Comparison of ENCODE assay signal across 25 cellular contexts in genomic region chr19:38880076-38880881, GRCh38. TPM values are rescaled to one million over a fixed set of nuclear protein-coding genes. Genes with fewer than 3 reads are reported as not detected.
DNase-seq lines count a peak whose midpoint lies in the region; ATAC-seq and TF ChIP-seq lines count a peak whose summit lies in the region.
"Had no signal": no experiment of that assay in that cellular context is flagged by ENCODE, and none has a peak within 500 bp of the region (broad histone marks: within the 10 kb centered on the region; RNA-seq: fewer than 3 reads in every experiment).

No MANE protein-coding gene starts in this region.

- H3K4me3 ChIP-seq in BLaER1 (no peak overlapping the region), foreskin fibroblast (ENCODE audit: low read depth in 1 of 2, low read length in 2 of 2) (no peak overlapping the region)
- no peak overlapping the region for H3K4me3 ChIP-seq in CD8-positive, alpha-beta T cell (ENCODE audit: low read depth, low read length)
- H3K4me3 ChIP-seq: GM12878, heart left ventricle, SJSA1, testis had no signal

- no peak for ATAC-seq in CD8-positive, alpha-beta T cell
- ATAC-seq in activated CD8-positive, alpha-beta T cell treated with anti-CD3 and anti-CD28 coated beads for 36 hours, result no peak
- no peak for ATAC-seq in omental fat pad (ENCODE audit: low FRiP score)
- ATAC-seq: GM12878, HCT116, heart left ventricle had no signal

- TF ChIP-seq CTCF in CD8-positive, alpha-beta T cell (IDR thresholded peaks at IDR 0.05), result no peak
- no peak for TF ChIP-seq CTCF in activated CD8-positive, alpha-beta T cell treated with anti-CD3 and anti-CD28 coated beads for 36 hours (IDR thresholded peaks at IDR 0.05)
- no peak for TF ChIP-seq CTCF in foreskin fibroblast (IDR thresholded peaks at IDR 0.05; ENCODE audit: low read depth, low read length)
- no peak for TF ChIP-seq CTCF in omental fat pad (IDR thresholded peaks at IDR 0.05)

- H3K4me1 ChIP-seq in BLaER1, result peaks cover 90% of the 10 kb centered on the region
- H3K4me1 ChIP-seq in CD8-positive, alpha-beta T cell (ENCODE audit: insufficient read depth, low read length), result peaks cover 36% of the 10 kb centered on the region
- H3K4me1 ChIP-seq: SJSA1, testis had no signal

- no peaks in the 10 kb centered on the region for H3K27me3 ChIP-seq in BLaER1
- H3K27me3 ChIP-seq in CD8-positive, alpha-beta T cell (ENCODE audit: insufficient read depth, low read length), result no peaks in the 10 kb centered on the region
- H3K27me3 ChIP-seq: heart left ventricle, SJSA1, testis had no signal

- peaks cover 34% of the 10 kb centered on the region for H3K4me1 Mint-ChIP-seq in CD8-positive, alpha-beta T cell (ENCODE audit: low read depth)
- H3K4me1 Mint-ChIP-seq in activated CD8-positive, alpha-beta T cell treated with anti-CD3 and anti-CD28 coated beads for 36 hours (ENCODE audit: low read depth), result peaks cover 31% of the 10 kb centered on the region
- H3K4me1 Mint-ChIP-seq in immature natural killer cell, result peaks cover 31 to 36% of the 10 kb centered on the region in 2 donors

- H3K4me2 ChIP-seq in BLaER1, result peak overlapping the region; percentile 100

- no peaks in the 10 kb centered on the region for H3K27me3 Mint-ChIP-seq in CD8-positive, alpha-beta T cell (ENCODE audit: low read depth)
- H3K27me3 Mint-ChIP-seq in activated CD8-positive, alpha-beta T cell treated with anti-CD3 and anti-CD28 coated beads for 36 hours, result no peaks in the 10 kb centered on the region
- H3K27me3 Mint-ChIP-seq in immature natural killer cell (ENCODE audit: low read depth in 3 of 3), result peaks cover 2 to 10% (median 4%) of the 10 kb centered on the region in 3 donors
- H3K27me3 Mint-ChIP-seq: progenitor cell of endocrine pancreas had no signal

- peaks cover 27% of the 10 kb centered on the region for H3K36me3 Mint-ChIP-seq in CD8-positive, alpha-beta T cell
- H3K36me3 Mint-ChIP-seq in activated CD8-positive, alpha-beta T cell treated with anti-CD3 and anti-CD28 coated beads for 36 hours (ENCODE audit: low read depth), result peaks cover 9% of the 10 kb centered on the region
- peaks cover 0 to 11% (median 5%) of the 10 kb centered on the region in 3 donors for H3K36me3 Mint-ChIP-seq in immature natural killer cell

- peak overlapping the region; percentile 93 for H3K9ac ChIP-seq in BLaER1

- H4K20me1 ChIP-seq in BLaER1, result no peaks in the 10 kb centered on the region

- H3K27ac ChIP-seq in BLaER1, result peak overlapping the region; percentile 100
- H3K27ac ChIP-seq in CD8-positive, alpha-beta T cell (ENCODE audit: low read depth, low read length), result no peak overlapping the region
- H3K27ac ChIP-seq: heart left ventricle, SJSA1, testis had no signal

- CTCF ChIA-PET in CD8-positive, alpha-beta T cell (lab: Charles Lee), result interaction anchor here (1.2 to 2.9 kb wide), 3 partner anchors 11 to 49 kb away, joined by 3 to 12 read pairs (median 3); no protein-coding TSS in a partner anchor
- CTCF ChIA-PET in activated CD8-positive, alpha-beta T cell treated with anti-CD3 and anti-CD28 coated beads for 36 hours (lab: Charles Lee), result interaction anchor here (0.7 kb wide), 1 partner anchor 11 kb away, joined by 3 read pairs; no protein-coding TSS in a partner anchor

- H3K36me3 ChIP-seq in BLaER1, result peaks cover 20% of the 10 kb centered on the region
- no peaks in the 10 kb centered on the region for H3K36me3 ChIP-seq in CD8-positive, alpha-beta T cell (ENCODE audit: insufficient read depth, low read length)
- H3K36me3 ChIP-seq: SJSA1 had no signal

- no peaks in the 10 kb centered on the region for H3K9me3 ChIP-seq in BLaER1
- no peaks in the 10 kb centered on the region for H3K9me3 ChIP-seq in CD8-positive, alpha-beta T cell (ENCODE audit: low read length)
- H3K9me3 ChIP-seq: heart left ventricle, SJSA1, testis had no signal

- H3K27ac Mint-ChIP-seq in CD8-positive, alpha-beta T cell, result peak overlapping the region; percentile 71
- peak overlapping the region; percentile 98 for H3K27ac Mint-ChIP-seq in activated CD8-positive, alpha-beta T cell treated with anti-CD3 and anti-CD28 coated beads for 36 hours
- H3K27ac Mint-ChIP-seq in immature natural killer cell, result peak overlapping the region in 5 of 6 donors; percentile 30 to 84 (median 73)

- DNase-seq in CD8-positive, alpha-beta T cell, result no peak
- DNase-seq in activated CD8-positive, alpha-beta T cell treated with anti-CD3 and anti-CD28 coated beads for 36 hours, result no peak
- DNase-seq in immature natural killer cell, result no peak
- no peak for DNase-seq in foreskin fibroblast
- DNase-seq in omental fat pad (ENCODE audit: low spot score), result no peak
- DNase-seq in NCI-H748 (lab: John Stamatoyannopoulos, UW; ENCODE audit: unreplicated experiment), result no peak
- no peak for DNase-seq in NOMO-1 treated with dmso at 0.1 percent for 144 hours (lab: John Stamatoyannopoulos, UW; ENCODE audit: unreplicated experiment)
- DNase-seq: activated CD4-positive, alpha-beta T cell treated with anti-CD3 and anti-CD28 coated beads for 4 hours; DMS 273 treated with DMSO at 0.1 percent for 48 hours; GF-D8; KG1; NCI-H1105; NCI-H524 treated with DMSO at 0.1 percent for 48 hours; OCI-M1; stimulated activated CD4-positive, alpha-beta T cell treated with anti-CD3 and anti-CD28 coated beads, Interleukin-4, amount 100 ng/mL, for 1 hour; T1000; testis had no signal

- intact Hi-C loops in CD8-positive, alpha-beta T cell (cut with DNase I, micrococcal nuclease), result no loop called here
- intact Hi-C loops in activated CD8-positive, alpha-beta T cell treated with anti-CD3 and anti-CD28 coated beads for 36 hours (cut with micrococcal nuclease), result no loop called here

- H3K9me3 Mint-ChIP-seq in CD8-positive, alpha-beta T cell, result no peaks in the 10 kb centered on the region
- H3K9me3 Mint-ChIP-seq in activated CD8-positive, alpha-beta T cell treated with anti-CD3 and anti-CD28 coated beads for 36 hours, result no peaks in the 10 kb centered on the region
- H3K9me3 Mint-ChIP-seq in immature natural killer cell, result no peaks in the 10 kb centered on the region

- no peak overlapping the region for H3K4me3 Mint-ChIP-seq in CD8-positive, alpha-beta T cell
- no peak overlapping the region for H3K4me3 Mint-ChIP-seq in activated CD8-positive, alpha-beta T cell treated with anti-CD3 and anti-CD28 coated beads for 36 hours
- H3K4me3 Mint-ChIP-seq in immature natural killer cell, result peak overlapping the region in 2 of 5 donors; percentile 17 to 35

- POLR2A ChIA-PET in CD8-positive, alpha-beta T cell (lab: Charles Lee), result interaction anchor here (0.6 to 4.0 kb wide), 7 partner anchors 11 to 142 kb away, joined by 3 to 17 read pairs (median 6); partner anchors contain the start of gene ECH1
- POLR2A ChIA-PET in activated CD8-positive, alpha-beta T cell treated with anti-CD3 and anti-CD28 coated beads for 36 hours (lab: Charles Lee), result interaction anchor here (1.6 kb wide), 1 partner anchor 10 kb away, joined by 3 read pairs; no protein-coding TSS in a partner anchor

RNA-seq across cellular contexts. Expression of gene RINL, which starts 2.2 kb away (rescaled TPM):
- 10 to 100 TPM; 18.1 to 18.4 TPM for total RNA-seq in CD8-positive, alpha-beta T cell
- total RNA-seq in activated CD8-positive, alpha-beta T cell treated with anti-CD3 and anti-CD28 coated beads for 36 hours, result 10 to 100 TPM; 85.5 to 87.7 TPM
- polyA plus RNA-seq in immature natural killer cell, result 10 to 100 TPM; 20.3 to 64.9 (median 47.3) TPM
- 10 to 100 TPM in 1 of 4 donors, 1 to 10 TPM in 3; 5.3 to 10.4 (median 7.1) TPM for total RNA-seq in omental fat pad

RNA-seq across cellular contexts. Expression of gene SIRT2, which starts 19.1 kb away (rescaled TPM):
- total RNA-seq in CD8-positive, alpha-beta T cell, result 10 to 100 TPM; 90.6 to 95.1 TPM
- 10 to 100 TPM; 20.0 to 21.5 TPM for total RNA-seq in activated CD8-positive, alpha-beta T cell treated with anti-CD3 and anti-CD28 coated beads for 36 hours
- 100 to 1,000 TPM in 2 of 3 donors, 10 to 100 TPM in 1; 96.8 to 114 (median 112) TPM for polyA plus RNA-seq in immature natural killer cell
- total RNA-seq in omental fat pad, result 100 to 1,000 TPM in 1 of 4 donors, 10 to 100 TPM in 3; 59.6 to 115 (median 74.5) TPM

RNA-seq across cellular contexts. Expression of gene NFKBIB, which starts 19.5 kb away (rescaled TPM):
- 10 to 100 TPM; 62.9 to 66.1 TPM for total RNA-seq in CD8-positive, alpha-beta T cell
- 10 to 100 TPM; 56.5 to 57.9 TPM for total RNA-seq in activated CD8-positive, alpha-beta T cell treated with anti-CD3 and anti-CD28 coated beads for 36 hours
- 10 to 100 TPM; 10.0 to 31.1 (median 24.0) TPM for polyA plus RNA-seq in immature natural killer cell
- total RNA-seq in omental fat pad, result 10 to 100 TPM; 19.6 to 30.9 (median 22.7) TPM

RNA-seq across cellular contexts. Expression of gene HNRNPL, which starts 30.5 kb away (rescaled TPM):
- 100 to 1,000 TPM; 615 to 625 TPM for total RNA-seq in CD8-positive, alpha-beta T cell
- 100 to 1,000 TPM; 747 to 761 TPM for total RNA-seq in activated CD8-positive, alpha-beta T cell treated with anti-CD3 and anti-CD28 coated beads for 36 hours
- 10 to 100 TPM; 16.8 to 89.6 (median 69.0) TPM for polyA plus RNA-seq in immature natural killer cell
- 100 to 1,000 TPM; 138 to 180 (median 169) TPM for total RNA-seq in omental fat pad

RNA-seq across cellular contexts. Expression of gene CCER2, which starts 31.7 kb away (rescaled TPM):
- total RNA-seq in CD8-positive, alpha-beta T cell, result 1 to 10 TPM in 1 of 2 experiments, under 1 TPM in 1; 0.97 to 1.0 TPM
- total RNA-seq in activated CD8-positive, alpha-beta T cell treated with anti-CD3 and anti-CD28 coated beads for 36 hours, result under 1 TPM; 0.56 to 0.69 TPM
- polyA plus RNA-seq in immature natural killer cell, result not detected
- total RNA-seq in omental fat pad, result under 1 TPM in 2 of 4 donors, not detected in 2; 0.50 to 0.84 TPM
- total RNA-seq: chondrocyte, lung microvascular endothelial cell, SJSA1 had no signal

Comparison
In these comparisons a context has a peak if more than half of its experiments do, and no peak if none do; other contexts are left out.
1. RNA of gene RINL, which starts 2.2 kb away (total RNA-seq): 85.5 to 87.7 TPM in activated CD8-positive, alpha-beta T cell treated with anti-CD3 and anti-CD28 coated beads for 36 hours; 18.1 to 18.4 TPM in CD8-positive, alpha-beta T cell and 5.3 to 10.4 TPM in omental fat pad; every median in the first group is over 4 times any median in the second.
2. Peak in every context shown above with its lines, with median percentiles within 50 percentile points of each other: H3K27ac Mint-ChIP-seq.